8 cellular contexts compared by ENCODE assay signal in genomic region chr17:2416010-2416734, GRCh38. TPM values are rescaled to one million over a fixed set of nuclear protein-coding genes. Genes with fewer than 3 reads are reported as not detected.
DNase-seq lines count a peak whose midpoint lies in the region; ATAC-seq and TF ChIP-seq lines count a peak whose summit lies in the region.

No MANE protein-coding gene starts in this region.

- H3K27me3 Mint-ChIP-seq in T-cell = no peaks in the 10 kb centered on the region

- no peak for TF ChIP-seq POLR2A in vagina (IDR thresholded peaks at IDR 0.05)

- intact Hi-C loops in cardiac septum (cut with DNase I) = no loop called here
- intact Hi-C loops in vagina (cut with DNase I) = loop anchor here (2.0 kb wide), 1 partner anchor 33 kb away; no protein-coding TSS in a partner anchor

- CTCF ChIA-PET in T-cell (lab: Charles Lee) = interaction anchor here (0.6 to 3.5 kb wide), 19 partner anchors 9 to 596 kb away, joined by 3 to 231 read pairs (median 4); partner anchors contain the start of genes METTL16 (in 1 of the 2), RTN4RL1 (in 1 of the 2) and TSR1 (in 1 of the 2)

- POLR2A ChIA-PET in T-cell (lab: Charles Lee) = interaction anchor here (0.8 to 1.8 kb wide), 2 partner anchors 34 kb away, joined by 4 to 21 read pairs; no protein-coding TSS in a partner anchor

- H3K4me3 ChIP-seq in adipocyte (ENCODE audit: low read length) (no peak overlapping the region), vagina (no peak overlapping the region)

- no peaks in the 10 kb centered on the region for H3K9me3 ChIP-seq in adipocyte (ENCODE audit: control insufficient read depth, low read length)
- no peaks in the 10 kb centered on the region for H3K9me3 ChIP-seq in vagina

- H3K36me3 ChIP-seq in adipocyte (ENCODE audit: control insufficient read depth, insufficient read depth, low read length, severe bottlenecking) (peaks cover 25% of the 10 kb centered on the region), vagina (peaks cover 0 to 14% of the 10 kb centered on the region in 2 donors)

- H3K27ac Mint-ChIP-seq in T-cell = peak overlapping the region in 1 of 2 donors; percentile 73

- peak; percentile 93 to 98 (median 96) for TF ChIP-seq CTCF in vagina (IDR thresholded peaks at IDR 0.05)

- peaks cover 32% of the 10 kb centered on the region for H3K36me3 Mint-ChIP-seq in T-cell

- H3K9ac ChIP-seq in adipocyte (ENCODE audit: low read length) = peak overlapping the region; percentile 55

- H3K27me3 ChIP-seq in adipocyte (replicated peaks; ENCODE audit: control insufficient read depth, insufficient read depth, low read length) (no peaks in the 10 kb centered on the region), vagina (no peaks in the 10 kb centered on the region)

- peak; percentile 76 to 89 (median 84) for ATAC-seq in T-cell (replicated peaks in 1 of 4)
- no peak for ATAC-seq in GM21381 (IDR thresholded peaks at IDR 0.05; ENCODE audit: unreplicated experiment)

- H3K4me3 Mint-ChIP-seq in T-cell = no peak overlapping the region

- H3K27ac ChIP-seq in vagina = peak overlapping the region; percentile 66

- peaks cover 0 to 3% (median 2%) of the 10 kb centered on the region in 3 donors for H3K4me1 Mint-ChIP-seq in T-cell

- H3K9me3 Mint-ChIP-seq in T-cell = no peaks in the 10 kb centered on the region

- H3K4me1 ChIP-seq in adipocyte (ENCODE audit: control insufficient read depth, insufficient read depth, low read length) (peaks cover 30% of the 10 kb centered on the region), vagina (peaks cover 19% of the 10 kb centered on the region)

- DNase-seq in GDM1 (lab: John Stamatoyannopoulos, UW) (peak; percentile 60), NAMALWA (ENCODE audit: low spot score) (peak; percentile 76), T-cell (peak; percentile 51 to 89 (median 78)), adipocyte (ENCODE audit: low read depth) (peak; percentile 97), cardiac septum (ENCODE audit: low spot score) (peak; percentile 94), pulmonary artery endothelial cell (ENCODE audit: low read depth, low spot score) (peak; percentile 57), vagina (ENCODE audit: extremely low spot score in 2 of 2) (no peak)

RNA-seq across cellular contexts. Expression of gene MNT, which starts 15.3 kb away (rescaled TPM):
- total RNA-seq in T-cell (10 to 100 TPM; 43.0 to 97.8 (median 58.2) TPM), cardiac septum (12.9 TPM), pulmonary artery endothelial cell (3.1 and 3.2 TPM in 2 replicates), vagina (28.5 TPM)

Comparison
In these comparisons a context has a peak if more than half of its experiments do, and no peak if none do; other contexts are left out.
1. DNase-seq: peak in GDM1 (single experiment), NAMALWA (single experiment), T-cell (34 of 34), adipocyte (single experiment), cardiac septum (single experiment) and pulmonary artery endothelial cell (single experiment); none in vagina (0 of 2).